Comparison of ENCODE assay signal across 26 cellular contexts in the genomic region with DNA sequence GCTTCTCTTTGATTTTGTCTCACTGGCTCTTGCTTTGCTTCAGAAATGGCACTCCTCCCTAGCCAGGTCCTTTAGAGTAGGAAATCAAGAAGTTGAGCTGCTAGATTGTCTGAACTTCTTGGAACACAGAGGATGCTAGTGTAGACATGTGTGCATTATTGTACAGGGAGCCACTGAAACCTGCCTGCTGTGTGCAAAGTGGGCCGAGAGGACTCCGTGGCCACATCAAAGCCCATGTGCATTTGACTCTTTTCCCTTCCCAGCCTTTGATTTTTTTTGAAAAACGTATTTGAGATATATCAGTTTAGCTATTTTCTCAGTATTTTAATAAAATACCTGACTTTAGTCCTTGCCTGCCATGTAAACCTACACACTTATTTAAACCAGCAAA. TPM values are rescaled to one million over a fixed set of nuclear protein-coding genes. Genes with fewer than 3 reads are reported as not detected.
DNase-seq lines count a peak whose midpoint lies in the region; ATAC-seq and TF ChIP-seq lines count a peak whose summit lies in the region.
"Had no signal": no experiment of that assay in that cellular context is flagged by ENCODE, and none has a peak within 500 bp of the region (broad histone marks: within the 10 kb centered on the region; RNA-seq: fewer than 3 reads in every experiment).

No MANE protein-coding gene starts in this region.

- intact Hi-C loops in left ventricle myocardium inferior (cut with micrococcal nuclease) (no loop called here), vagina (cut with DNase I) (no loop called here), ascending aorta (cut with DNase I) (no loop called here)
- intact Hi-C loops in naive thymus-derived CD4-positive, alpha-beta T cell (cut with micrococcal nuclease), result no loop called here

- peak overlapping the region; percentile 50 for H3K4me2 ChIP-seq in SU-DHL-6 (ENCODE audit: low read depth, low read length, poor library complexity, severe bottlenecking)

- H3K79me2 ChIP-seq in SU-DHL-6 (ENCODE audit: insufficient read depth, low read length), result peaks cover 70% of the 10 kb centered on the region

- TF ChIP-seq CTCF in left ventricle myocardium inferior (IDR thresholded peaks at IDR 0.05; ENCODE audit: borderline replicate concordance) (no peak), right atrium auricular region (IDR thresholded peaks at IDR 0.05) (no peak), SU-DHL-6 (IDR thresholded peaks at IDR 0.05; ENCODE audit: insufficient read depth, low read length, poor library complexity, severe bottlenecking) (no peak), vagina (IDR thresholded peaks at IDR 0.05) (no peak), ascending aorta (IDR thresholded peaks at IDR 0.05) (no peak), HFFc6 (IDR thresholded peaks at IDR 0.05) (no peak)

- H3K4me1 ChIP-seq in left ventricle myocardium inferior, result peaks cover 97% of the 10 kb centered on the region
- H3K4me1 ChIP-seq in right atrium auricular region, result peaks cover 0 to 79% of the 10 kb centered on the region in 2 donors
- peaks cover 0 to 13% of the 10 kb centered on the region in 2 donors for H3K4me1 ChIP-seq in naive thymus-derived CD4-positive, alpha-beta T cell (ENCODE audit: control insufficient read depth in 2 of 2, insufficient read depth in 2 of 2, low read length in 2 of 2)
- peaks cover 25% of the 10 kb centered on the region for H3K4me1 ChIP-seq in vagina
- peaks cover 0 to 37% of the 10 kb centered on the region in 2 donors for H3K4me1 ChIP-seq in ascending aorta
- H3K4me1 ChIP-seq: HAP-1 had no signal

- peaks cover 19% of the 10 kb centered on the region for H3F3A ChIP-seq in SU-DHL-6 (ENCODE audit: insufficient read depth)

- no peak for TF ChIP-seq POLR2A in vagina (IDR thresholded peaks at IDR 0.05)

- H3K4me3 ChIP-seq in left ventricle myocardium inferior, result peak overlapping the region; percentile 32
- H3K4me3 ChIP-seq in right atrium auricular region, result no peak overlapping the region
- H3K4me3 ChIP-seq in SU-DHL-6 (ENCODE audit: insufficient read depth, low read length, poor library complexity, severe bottlenecking), result no peak overlapping the region
- no peak overlapping the region for H3K4me3 ChIP-seq in naive thymus-derived CD4-positive, alpha-beta T cell (ENCODE audit: low read length)
- no peak overlapping the region for H3K4me3 ChIP-seq in vagina
- H3K4me3 ChIP-seq in ascending aorta, result no peak overlapping the region
- H3K4me3 ChIP-seq: HAP-1, lower lobe of right lung, skin epidermis, thyroid gland had no signal

- peaks cover 0 to 13% (median 7%) of the 10 kb centered on the region in 11 donors for H3K9me3 Mint-ChIP-seq in naive thymus-derived CD4-positive, alpha-beta T cell
- H3K9me3 Mint-ChIP-seq in HFFc6, result peaks cover 6% of the 10 kb centered on the region; the same call in 1 of the 2 replicates

- peaks cover 7 to 39% (median 14%) of the 10 kb centered on the region in 5 donors for H3K36me3 Mint-ChIP-seq in naive thymus-derived CD4-positive, alpha-beta T cell
- H3K36me3 Mint-ChIP-seq in HFFc6 (ENCODE audit: low read depth), result peaks cover 28% of the 10 kb centered on the region

- H2AFZ ChIP-seq in SU-DHL-6 (ENCODE audit: low read depth, low read length, severe bottlenecking), result no peak overlapping the region

- ATAC-seq in naive thymus-derived CD4-positive, alpha-beta T cell, result no peak
- ATAC-seq in GM18517 (IDR thresholded peaks at IDR 0.05; ENCODE audit: unreplicated experiment), result no peak

- H3K4me1 Mint-ChIP-seq in naive thymus-derived CD4-positive, alpha-beta T cell, result peaks cover 19 to 60% (median 45%) of the 10 kb centered on the region in 7 donors
- peaks cover 28% of the 10 kb centered on the region for H3K4me1 Mint-ChIP-seq in HFFc6 (ENCODE audit: low read depth)

- H3K36me3 ChIP-seq in left ventricle myocardium inferior (peaks cover 15% of the 10 kb centered on the region), right atrium auricular region (peaks cover 9% of the 10 kb centered on the region), SU-DHL-6 (ENCODE audit: low read length) (peaks cover 3% of the 10 kb centered on the region; the same call in 1 of the 2 replicates), vagina (no peaks in the 10 kb centered on the region), ascending aorta (peaks cover 6 to 8% of the 10 kb centered on the region in 2 donors)
- H3K36me3 ChIP-seq in naive thymus-derived CD4-positive, alpha-beta T cell (ENCODE audit: control insufficient read depth in 2 of 3, insufficient read depth in 3 of 3, low read length in 3 of 3), result no peaks in the 10 kb centered on the region
- H3K36me3 ChIP-seq: thyroid gland had no signal

- H3K9me2 ChIP-seq in SU-DHL-6 (replicated peaks; ENCODE audit: insufficient read depth, low read length), result no peaks in the 10 kb centered on the region

- POLR2A ChIA-PET in naive thymus-derived CD4-positive, alpha-beta T cell (lab: Charles Lee), result interaction anchor here (0.7 kb wide), 1 partner anchor 499 kb away, joined by 3 read pairs; no protein-coding TSS in a partner anchor

- H3K9me3 ChIP-seq in left ventricle myocardium inferior (replicated peaks) (peaks cover 10% of the 10 kb centered on the region), right atrium auricular region (peaks cover 0 to 9% of the 10 kb centered on the region in 2 donors), SU-DHL-6 (ENCODE audit: insufficient read depth, low read length) (no peaks in the 10 kb centered on the region), vagina (no peaks in the 10 kb centered on the region), ascending aorta (peaks cover 0 to 8% of the 10 kb centered on the region in 2 donors)
- no peaks in the 10 kb centered on the region for H3K9me3 ChIP-seq in naive thymus-derived CD4-positive, alpha-beta T cell (ENCODE audit: control insufficient read depth in 2 of 3, low read length in 3 of 3)
- H3K9me3 ChIP-seq: HAP-1, lower lobe of right lung, thyroid gland had no signal

- H3K9ac ChIP-seq in SU-DHL-6 (ENCODE audit: low read length), result peak overlapping the region; percentile 18; the same call in 1 of the 2 replicates

- H4K20me1 ChIP-seq in SU-DHL-6 (ENCODE audit: low read depth, low read length), result no peaks in the 10 kb centered on the region

- CTCF ChIA-PET in naive thymus-derived CD4-positive, alpha-beta T cell (lab: Charles Lee), result interaction anchor here (1.6 kb wide), 1 partner anchor 99 kb away, joined by 3 read pairs; no protein-coding TSS in a partner anchor

- H3K27me3 Mint-ChIP-seq in naive thymus-derived CD4-positive, alpha-beta T cell, result no peaks in the 10 kb centered on the region
- H3K27me3 Mint-ChIP-seq in HFFc6 (ENCODE audit: insufficient read depth), result peaks cover 2% of the 10 kb centered on the region
- H3K27me3 Mint-ChIP-seq: activated CD4-positive, alpha-beta memory T cell treated with anti-CD3 and anti-CD28 coated beads, Interleukin-2, amount 10 ng/mL, durations not matched to agents 7 days and 5 days had no signal

- peak overlapping the region in 7 of 10 donors; percentile 2 to 44 (median 12) for H3K4me3 Mint-ChIP-seq in naive thymus-derived CD4-positive, alpha-beta T cell
- H3K4me3 Mint-ChIP-seq in HFFc6, result no peak overlapping the region
- H3K4me3 Mint-ChIP-seq: activated CD4-positive, alpha-beta memory T cell treated with anti-CD3 and anti-CD28 coated beads, Interleukin-2, amount 10 ng/mL, durations not matched to agents 7 days and 5 days; T-helper 1 cell treated with Interleukin-12 subunit alpha and Interleukin-12 subunit beta and Interleukin-4 antibody, amounts not matched to agents 30 μg/mL and 1 μg/mL, for 36 hours had no signal

- H3K27ac Mint-ChIP-seq in naive thymus-derived CD4-positive, alpha-beta T cell, result peak overlapping the region in 2 of 9 donors; percentile 12 to 22
- no peak overlapping the region for H3K27ac Mint-ChIP-seq in HFFc6
- H3K27ac Mint-ChIP-seq: activated CD4-positive, alpha-beta memory T cell treated with anti-CD3 and anti-CD28 coated beads, Interleukin-2, amount 10 ng/mL, durations not matched to agents 7 days and 5 days; T-helper 1 cell treated with Interleukin-12 subunit alpha and Interleukin-12 subunit beta and Interleukin-4 antibody, amounts not matched to agents 30 μg/mL and 1 μg/mL, for 36 hours had no signal

- no peak for DNase-seq in left ventricle myocardium inferior
- DNase-seq in right atrium auricular region (ENCODE audit: low spot score), result no peak
- DNase-seq in naive thymus-derived CD4-positive, alpha-beta T cell, result no peak
- no peak for DNase-seq in vagina (ENCODE audit: extremely low spot score in 2 of 2)
- no peak for DNase-seq in ascending aorta (ENCODE audit: low spot score in 2 of 2)
- DNase-seq in HFFc6, result no peak
- DNase-seq: activated CD4-positive, alpha-beta memory T cell treated with anti-CD3 and anti-CD28 coated beads, Interleukin-2, amount 10 ng/mL, durations not matched to agents 7 days and 5 days; activated T-cell treated with anti-CD3 and anti-CD28 coated beads, Interleukin-2, amount 50 U/mL, for 48 hours; COR-L47; effector CD8-positive, alpha-beta T cell; EL; glutamatergic neuron; lower lobe of right lung; MV-4-11; NCI-H2081; NCI-H526; OCI-M1; SIG-M5; stimulated activated CD8-positive, alpha-beta memory T cell treated with anti-CD3 and anti-CD28 coated beads, Interleukin-4, amount 100 ng/mL, for 48 hours; thyroid gland; WERI-Rb-1 had no signal

- H3K27me3 ChIP-seq in left ventricle myocardium inferior (ENCODE audit: low read depth), result no peaks in the 10 kb centered on the region
- H3K27me3 ChIP-seq in right atrium auricular region, result no peaks in the 10 kb centered on the region
- no peaks in the 10 kb centered on the region for H3K27me3 ChIP-seq in SU-DHL-6 (ENCODE audit: low read length)
- H3K27me3 ChIP-seq in naive thymus-derived CD4-positive, alpha-beta T cell (ENCODE audit: control insufficient read depth in 2 of 2, insufficient read depth in 2 of 2, low read length in 2 of 2), result no peaks in the 10 kb centered on the region
- H3K27me3 ChIP-seq in vagina, result no peaks in the 10 kb centered on the region
- H3K27me3 ChIP-seq in ascending aorta, result no peaks in the 10 kb centered on the region
- H3K27me3 ChIP-seq: thyroid gland had no signal

- H3K27ac ChIP-seq in left ventricle myocardium inferior (replicated peaks), result peak overlapping the region; percentile 85
- peak overlapping the region in 1 of 2 donors; percentile 57 for H3K27ac ChIP-seq in right atrium auricular region
- peak overlapping the region; percentile 61 for H3K27ac ChIP-seq in SU-DHL-6 (ENCODE audit: low read depth, low read length)
- H3K27ac ChIP-seq in naive thymus-derived CD4-positive, alpha-beta T cell (ENCODE audit: low read depth, low read length), result no peak overlapping the region
- no peak overlapping the region for H3K27ac ChIP-seq in vagina
- no peak overlapping the region for H3K27ac ChIP-seq in ascending aorta
- H3K27ac ChIP-seq: lower lobe of right lung, thyroid gland, WERI-Rb-1 had no signal

RNA-seq across cellular contexts. Expression of gene ATP6V1E2, which starts 20.1 kb away (rescaled TPM):
- 9.1 TPM for total RNA-seq in left ventricle myocardium inferior
- 1 to 10 TPM; 4.9 to 6.6 TPM for total RNA-seq in right atrium auricular region
- total RNA-seq in naive thymus-derived CD4-positive, alpha-beta T cell, result 10 to 100 TPM in 3 of 5 experiments, 1 to 10 TPM in 2; 6.4 to 34.1 (median 15.2) TPM
- polyA plus RNA-seq in naive thymus-derived CD4-positive, alpha-beta T cell, result 10 to 100 TPM in 1 of 2 donors, 1 to 10 TPM in 1; 8.5 to 10.6 TPM
- total RNA-seq in vagina, result 4.2 TPM
- 8.4 TPM for total RNA-seq in ascending aorta
- total RNA-seq in HFFc6 (2021; fragmentation: NEBNext Ultra II Directional; extraction: Animal tissue kit (Norgen Biotek cat#: 25700)), result 1 to 10 TPM; 4.0 to 4.7 (median 4.3) TPM

RNA-seq across cellular contexts. Expression of gene RHOQ, which starts 20.2 kb away (rescaled TPM):
- total RNA-seq in left ventricle myocardium inferior, result 380 TPM
- total RNA-seq in right atrium auricular region, result 100 to 1,000 TPM; 127 to 132 TPM
- total RNA-seq in naive thymus-derived CD4-positive, alpha-beta T cell, result 10 to 100 TPM in 4 of 5 experiments, 1 to 10 TPM in 1; 7.1 to 73.1 (median 27.0) TPM
- under 1 TPM; 0.35 to 0.89 TPM for polyA plus RNA-seq in naive thymus-derived CD4-positive, alpha-beta T cell
- total RNA-seq in vagina, result 121 TPM
- total RNA-seq in ascending aorta, result 40.0 TPM
- 10 to 100 TPM; 68.9 to 97.7 (median 90.2) TPM for total RNA-seq in HFFc6 (2021; fragmentation: NEBNext Ultra II Directional; extraction: Animal tissue kit (Norgen Biotek cat#: 25700))

RNA-seq across cellular contexts. Expression of gene PIGF, which starts 54.4 kb away (rescaled TPM):
- total RNA-seq in left ventricle myocardium inferior (10.3 TPM), right atrium auricular region (10 to 100 TPM in 1 of 2 donors, 1 to 10 TPM in 1; 5.3 to 11.6 TPM), vagina (12.3 TPM), ascending aorta (12.3 TPM)
- 10 to 100 TPM; 13.1 to 32.3 (median 21.6) TPM for total RNA-seq in naive thymus-derived CD4-positive, alpha-beta T cell
- 10 to 100 TPM; 13.1 to 17.8 TPM for polyA plus RNA-seq in naive thymus-derived CD4-positive, alpha-beta T cell
- total RNA-seq in HFFc6 (2021; fragmentation: NEBNext Ultra II Directional; extraction: Animal tissue kit (Norgen Biotek cat#: 25700)), result 10 to 100 TPM; 20.1 to 32.3 (median 29.3) TPM

RNA-seq across cellular contexts. Expression of gene CRIPT, which starts 54.6 kb away (rescaled TPM):
- total RNA-seq in left ventricle myocardium inferior (19.4 TPM), right atrium auricular region (10 to 100 TPM; 18.3 to 19.4 TPM), vagina (13.0 TPM), ascending aorta (2.1 TPM)
- 10 to 100 TPM; 12.7 to 24.7 (median 15.7) TPM for total RNA-seq in naive thymus-derived CD4-positive, alpha-beta T cell
- polyA plus RNA-seq in naive thymus-derived CD4-positive, alpha-beta T cell, result 1 to 10 TPM; 7.5 to 8.9 TPM
- total RNA-seq in HFFc6 (2021; fragmentation: NEBNext Ultra II Directional; extraction: Animal tissue kit (Norgen Biotek cat#: 25700)), result 10 to 100 TPM; 17.7 to 20.5 (median 18.2) TPM

Comparison
In these comparisons a context has a peak if more than half of its experiments do, and no peak if none do; other contexts are left out.
1. H3K27ac ChIP-seq: peak in left ventricle myocardium inferior (single experiment) and SU-DHL-6 (single experiment); none in naive thymus-derived CD4-positive, alpha-beta T cell (single experiment), vagina (single experiment) and ascending aorta (0 of 2).